21 cellular contexts compared by ENCODE assay signal in genomic region chr7:137295925-137296324, GRCh38. TPM values are rescaled to one million over a fixed set of nuclear protein-coding genes. Genes with fewer than 3 reads are reported as not detected.
"Had no signal": no experiment of that assay in that cellular context is flagged by ENCODE, and none has a peak within 500 bp of the region (broad histone marks: within the 10 kb centered on the region; RNA-seq: fewer than 3 reads in every experiment).

No MANE protein-coding gene starts in this region.

- H3K4me1 Mint-ChIP-seq: activated B cell treated with CpG ODN at 0.5 μM for 24 hours; naive thymus-derived CD4-positive, alpha-beta T cell had no signal

- DNase-seq: activated B cell treated with CpG ODN at 0.5 μM for 24 hours; activated CD4-positive, alpha-beta T cell treated with anti-CD3 and anti-CD28 coated beads, Interleukin-2, amount 50 U/mL, for 1 hour; activated CD8-positive, alpha-beta T cell treated with anti-CD3 and anti-CD28 coated beads for 36 hours; activated naive CD4-positive, alpha-beta T cell; activated T-cell treated with anti-CD3 and anti-CD28 coated beads, Interleukin-2, amount 50 U/mL, for 72 hours; aorta; body of pancreas; dermis blood vessel endothelial cell; effector CD8-positive, alpha-beta T cell; left colon; naive thymus-derived CD4-positive, alpha-beta T cell; right lobe of liver; stimulated activated CD4-positive, alpha-beta T cell treated with anti-CD3 and anti-CD28 coated beads, Interleukin-2, amount 100 ng/mL, for 48 hours; stimulated activated naive CD8-positive, alpha-beta T cell treated with anti-CD3 and anti-CD28 coated beads, Interleukin-15, Interleukin-2, amounts not matched to agents 100 U/mL and 50 U/mL, for 24 hours; T-helper 1 cell; tibial artery; upper lobe of right lung had no signal

- H3K36me3 Mint-ChIP-seq: activated naive CD4-positive, alpha-beta T cell treated with anti-CD3 and anti-CD28 coated beads, Interleukin-2, amount 50 U/mL, for 72 hours; naive thymus-derived CD4-positive, alpha-beta T cell had no signal

- ATAC-seq: activated CD8-positive, alpha-beta T cell treated with anti-CD3 and anti-CD28 coated beads for 36 hours; activated naive CD4-positive, alpha-beta T cell treated with anti-CD3 and anti-CD28 coated beads, Interleukin-2, amount 50 U/mL, for 72 hours; activated T-cell treated with anti-CD3 and anti-CD28 coated beads, Interleukin-2, amount 50 U/mL, for 72 hours; body of pancreas; gastroesophageal sphincter; left colon; naive thymus-derived CD4-positive, alpha-beta T cell; right lobe of liver; stimulated activated naive CD8-positive, alpha-beta T cell treated with anti-CD3 and anti-CD28 coated beads, Interleukin-15, Interleukin-2, amounts not matched to agents 100 U/mL and 50 U/mL, for 24 hours; upper lobe of right lung had no signal

- H3K27ac ChIP-seq: body of pancreas, gastroesophageal sphincter, hepatocyte, right lobe of liver, tibial artery, upper lobe of right lung had no signal

- H3K27ac Mint-ChIP-seq: activated B cell treated with CpG ODN at 0.5 μM for 24 hours; activated CD8-positive, alpha-beta T cell treated with anti-CD3 and anti-CD28 coated beads for 36 hours; activated naive CD4-positive, alpha-beta T cell treated with anti-CD3 and anti-CD28 coated beads, Interleukin-2, amount 50 U/mL, for 72 hours; activated T-cell treated with anti-CD3 and anti-CD28 coated beads, Interleukin-2, amount 50 U/mL, for 72 hours; naive thymus-derived CD4-positive, alpha-beta T cell; T-helper 2 cell treated with Interferon-gamma antibody and Interleukin-4, amounts not matched to agents 5 μg/mL and 100 μg/mL, for 36 hours had no signal

- H3K4me3 Mint-ChIP-seq: activated B cell treated with CpG ODN at 0.5 μM for 24 hours; activated CD8-positive, alpha-beta T cell treated with anti-CD3 and anti-CD28 coated beads for 36 hours; activated T-cell treated with anti-CD3 and anti-CD28 coated beads, Interleukin-2, amount 50 U/mL, for 72 hours; naive thymus-derived CD4-positive, alpha-beta T cell; T-helper 2 cell treated with Interferon-gamma antibody and Interleukin-4, amounts not matched to agents 5 μg/mL and 100 μg/mL, for 36 hours had no signal

- H3K27me3 Mint-ChIP-seq: activated B cell treated with CpG ODN at 0.5 μM for 24 hours; activated CD8-positive, alpha-beta T cell treated with anti-CD3 and anti-CD28 coated beads for 36 hours; naive thymus-derived CD4-positive, alpha-beta T cell had no signal

RNA-seq across cellular contexts. Expression of gene PTN, which starts 47.6 kb away (rescaled TPM):
- total RNA-seq: activated B cell treated with CpG ODN at 0.5 μM for 24 hours; activated CD8-positive, alpha-beta T cell treated with anti-CD3 and anti-CD28 coated beads for 36 hours; activated naive CD4-positive, alpha-beta T cell treated with anti-CD3 and anti-CD28 coated beads, Interleukin-2, amount 50 U/mL, for 72 hours; activated T-cell treated with anti-CD3 and anti-CD28 coated beads, Interleukin-2, amount 50 U/mL, for 72 hours; naive thymus-derived CD4-positive, alpha-beta T cell had no signal
